20 cellular contexts compared by ENCODE assay signal in the genomic region with DNA sequence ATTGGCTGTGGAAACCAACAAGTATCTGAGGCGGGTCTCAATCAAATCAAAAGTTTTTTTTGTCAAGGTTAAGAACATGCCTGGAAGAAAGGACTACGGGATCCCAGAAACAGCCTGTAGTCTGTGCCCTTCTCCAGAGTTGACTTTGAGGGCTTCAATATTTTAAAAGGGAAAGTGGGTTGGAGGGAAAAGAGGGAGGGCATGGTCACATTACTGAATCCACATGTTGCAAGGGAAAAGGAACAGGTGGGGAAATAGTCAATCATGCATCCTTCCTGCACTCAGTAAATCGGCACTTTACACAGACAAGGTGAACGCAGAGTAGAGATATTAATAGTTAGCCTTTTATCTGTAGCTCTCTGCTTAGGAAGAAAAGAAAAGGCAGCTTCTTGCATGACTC.
A peak's percentile ranks its signal among the peaks of the same experiment; 100 is the strongest.
DNase-seq lines count a peak whose midpoint lies in the region; ATAC-seq, FAIRE-seq and TF ChIP-seq lines count a peak whose summit lies in the region.
"Had no signal": no experiment of that assay in that cellular context is flagged by ENCODE, and none has a peak within 500 bp of the region (broad histone marks: within the 10 kb centered on the region; RNA-seq: fewer than 3 reads in every experiment).

No MANE protein-coding gene starts in this region.

- no peak overlapping the region for H2BK120ac ChIP-seq in H1 (replicated peaks; ENCODE audit: low read depth, low read length)

- H3K36me3 ChIP-seq in GM23338 (ENCODE audit: insufficient read depth) (no peaks in the 10 kb centered on the region), H1 (ENCODE audit: control insufficient read depth in 2 of 4, insufficient read depth in 4 of 4, low read length in 3 of 4) (no peaks in the 10 kb centered on the region), testis (ENCODE audit: low read depth, missing control alignments) (no peaks in the 10 kb centered on the region)

- CTCF ChIA-PET in H1 (lab: Charles Lee; ENCODE audit: partially characterized antibody): interaction anchor here (1.2 kb wide), 1 partner anchor 38 kb away, joined by 3 read pairs; no protein-coding TSS in a partner anchor

- H3K18ac ChIP-seq in H1 (ENCODE audit: extremely low read depth, low read length): no peak overlapping the region

- no peaks in the 10 kb centered on the region; the same call in 1 of the 2 replicates for H4K20me1 ChIP-seq in GM23338 (replicated peaks; ENCODE audit: insufficient read depth)
- H4K20me1 ChIP-seq in H1 (replicated peaks in 1 of 2; ENCODE audit: control insufficient read depth in 1 of 2, insufficient read depth in 2 of 2, low read length in 2 of 2): no peaks in the 10 kb centered on the region

- intact Hi-C loops in testis (cut with DNase I; ENCODE audit: low total_unique reads): no loop called here

- 0 out of 2 replicates have a peak overlapping the region, but pooled peaks have one; percentile 52 for H2BK20ac ChIP-seq in H1 (ENCODE audit: low read length)

- H2AFZ ChIP-seq in GM23338 (peak overlapping the region; percentile 69; the same call in 1 of the 2 replicates), H1 (ENCODE audit: low read length) (no peak overlapping the region)

- H3K79me2 ChIP-seq in GM23338 (replicated peaks; ENCODE audit: insufficient read depth) (no peaks in the 10 kb centered on the region), H1 (ENCODE audit: control insufficient read depth in 1 of 2, insufficient read depth in 2 of 2, low read length in 2 of 2) (no peaks in the 10 kb centered on the region; a peak in 1 of 4 replicates)

- H3K27ac ChIP-seq in GM23338 (ENCODE audit: low read depth) (no peak overlapping the region), H1 (ENCODE audit: low read depth, low read length) (no peak overlapping the region), testis (no peak overlapping the region)
- H3K27ac ChIP-seq: C4-2B, HL-60 had no signal

- TF ChIP-seq RAD21 in H1 (IDR thresholded peaks at IDR 0.05 in 1 of 2, conservative IDR thresholded peaks at IDR 0.05 in 1 of 2; ENCODE audit: low read depth in 2 of 2, low read length in 2 of 2): no peak; a peak in 1 of 4 replicates

- no peak for TF ChIP-seq CTCF in GM23338 (conservative IDR thresholded peaks at IDR 0.05; ENCODE audit: low read depth in 2 of 2)
- TF ChIP-seq CTCF in H1 (IDR thresholded peaks at IDR 0.05; ENCODE audit: control extremely low read depth in 1 of 3, insufficient read depth in 1 of 3, low read depth in 1 of 3, low read length in 3 of 3): no peak
- TF ChIP-seq CTCF in nephron progenitor cell (IDR thresholded peaks at IDR 0.05): no peak
- no peak for TF ChIP-seq CTCF in testis (IDR thresholded peaks at IDR 0.05)

- no peaks in the 10 kb centered on the region for H3K23me2 ChIP-seq in H1 (ENCODE audit: low read depth, low read length)

- H4K5ac ChIP-seq in H1 (ENCODE audit: insufficient read length, low read depth, low read length): no peak overlapping the region

- DNase-seq in NCI-H345 (lab: John Stamatoyannopoulos, UW): peak; percentile 26
- DNase-seq in NCI-H345 treated with DMSO at 0.1 percent for 48 hours (lab: John Stamatoyannopoulos, UW; ENCODE audit: unreplicated experiment): no peak
- no peak for DNase-seq in GM23338 (ENCODE audit: low spot score)
- no peak for DNase-seq in H1 (ENCODE audit: low read depth in 1 of 2, low spot score in 2 of 2)
- DNase-seq in nephron progenitor cell: no peak
- DNase-seq in NCI-H2171 treated with DMSO at 0.1 percent for 48 hours (lab: John Stamatoyannopoulos, UW): no peak
- DNase-seq in testis: no peak
- DNase-seq: Caco-2; CD4-positive, alpha-beta T cell; DND-41; EL; HCEC 1CT; HFFc6 had no signal

- H3K4me3 ChIP-seq in GM23338 (no peak overlapping the region), H1 (ENCODE audit: extremely low read depth in 1 of 4, insufficient read depth in 2 of 4, low read depth in 3 of 4, low read length in 4 of 4) (no peak overlapping the region), testis (no peak overlapping the region)
- H3K4me3 ChIP-seq: GM12878 had no signal

- H3K27me3 Mint-ChIP-seq in GM23338 (ENCODE audit: insufficient read depth, low read depth, poor library complexity): peaks cover under 1% of the 10 kb centered on the region
- peaks cover 7% of the 10 kb centered on the region for H3K27me3 Mint-ChIP-seq in nephron progenitor cell (ENCODE audit: low read depth, poor library complexity)
- H3K27me3 Mint-ChIP-seq: B cell; CD4-positive, alpha-beta T cell had no signal

- H2BK12ac ChIP-seq in H1 (ENCODE audit: low read depth, low read length): no peak overlapping the region

- no peaks in the 10 kb centered on the region for H3F3A ChIP-seq in GM23338 (replicated peaks; ENCODE audit: low read depth)

- H3K27me3 ChIP-seq in GM23338 (ENCODE audit: insufficient read depth): no peaks in the 10 kb centered on the region
- no peaks in the 10 kb centered on the region; a peak in 1 of 7 replicates for H3K27me3 ChIP-seq in H1 (replicated peaks in 1 of 4; ENCODE audit: control insufficient read depth in 3 of 4, extremely low read depth in 1 of 4, insufficient read depth in 3 of 4, low read length in 3 of 4)
- H3K27me3 ChIP-seq in testis: no peaks in the 10 kb centered on the region

- no peak overlapping the region for H3K4me2 ChIP-seq in GM23338
- H3K4me2 ChIP-seq in H1 (ENCODE audit: insufficient read depth in 1 of 2, low read depth in 2 of 2, low read length in 2 of 2): no peak overlapping the region

- FAIRE-seq in H1 (lab: Jason Lieb, UNC): no peak
- FAIRE-seq: D721Med, GM12878, GM19239, H54 had no signal

- H3K4me3 Mint-ChIP-seq in GM23338: no peak overlapping the region
- H3K4me3 Mint-ChIP-seq in nephron progenitor cell: no peak overlapping the region
- H3K4me3 Mint-ChIP-seq: B cell; CD4-positive, alpha-beta T cell; HFFc6 had no signal

- no peaks in the 10 kb centered on the region for H3K9me3 ChIP-seq in H1 (ENCODE audit: insufficient read depth in 2 of 2, low read depth in 1 of 2, low read length in 1 of 2)
- no peaks in the 10 kb centered on the region for H3K9me3 ChIP-seq in testis
- H3K9me3 ChIP-seq: Caco-2 had no signal

- H2BK5ac ChIP-seq in H1 (ENCODE audit: low read depth, low read length): no peak overlapping the region

- no peak overlapping the region for H4K91ac ChIP-seq in H1 (replicated peaks; ENCODE audit: insufficient read length, low read length)

- no peak overlapping the region for H3K56ac ChIP-seq in H1 (replicated peaks; ENCODE audit: insufficient read length, low read depth, low read length)

- no peak overlapping the region for H4K8ac ChIP-seq in H1 (ENCODE audit: extremely low read depth, insufficient read depth, low read length)

- POLR2A ChIA-PET in H1 (lab: Charles Lee; ENCODE audit: partially characterized antibody): interaction anchor here (1.4 kb wide), 1 partner anchor 20 kb away, joined by 4 read pairs; no protein-coding TSS in a partner anchor

- H3K9me3 Mint-ChIP-seq in GM23338: peaks cover 1% of the 10 kb centered on the region; the same call in 2 of the 3 replicates
- H3K9me3 Mint-ChIP-seq in nephron progenitor cell: peaks cover 4% of the 10 kb centered on the region

- WGBS in H1 (ENCODE audit: extremely low coverage in 1 of 2, insufficient coverage in 1 of 2, insufficient read length in 1 of 2, insufficient replicate concordance in 2 of 2, low coverage in 1 of 2, low lambda C conversion rate in 2 of 2, missing lambda C conversion rate in 1 of 2), 2 experiments: 90% methylated on average over 4 of the region's 4 CpGs; no CpG with 5 or more reads in 1 of the 2 experiments
- WGBS in testis, 2 donors: 48 to 52% methylated on average over 4 of the region's 4 CpGs

- H2BK15ac ChIP-seq in H1 (ENCODE audit: low read length): no peak overlapping the region

- H3K27ac Mint-ChIP-seq in GM23338 (no peak overlapping the region), nephron progenitor cell (peak overlapping the region; percentile 80)
- H3K27ac Mint-ChIP-seq: B cell; CD4-positive, alpha-beta T cell; HFFc6 had no signal

- no peak overlapping the region for H3K23ac ChIP-seq in H1 (ENCODE audit: insufficient read length)

- peak overlapping the region; percentile 78; the same call in 1 of the 2 replicates for H2AK5ac ChIP-seq in H1 (ENCODE audit: low read depth, low read length)

- H3K4me1 Mint-ChIP-seq in GM23338 (peaks cover 19% of the 10 kb centered on the region), nephron progenitor cell (peaks cover 98% of the 10 kb centered on the region)
- H3K4me1 Mint-ChIP-seq: B cell had no signal

- no peak for ATAC-seq in GM23338
- ATAC-seq: GM12878 had no signal

- H3K4me1 ChIP-seq in GM23338 (ENCODE audit: insufficient read depth) (no peaks in the 10 kb centered on the region), H1 (replicated peaks in 1 of 4; ENCODE audit: control insufficient read depth in 3 of 4, insufficient read depth in 4 of 4, low read length in 3 of 4) (peaks cover 0 to 8% (median 3%) of the 10 kb centered on the region in 4 experiments; a peak in 2 of 7 replicates), testis (no peaks in the 10 kb centered on the region)
- H3K4me1 ChIP-seq: Caco-2 had no signal

- no peak for TF ChIP-seq POLR2A in H1 (IDR thresholded peaks at IDR 0.05; ENCODE audit: control extremely low read depth in 1 of 2, low read depth in 2 of 2, low read length in 2 of 2)
- no peak for TF ChIP-seq POLR2A in testis (IDR thresholded peaks at IDR 0.05)

- TF ChIP-seq EP300 in H1 (IDR thresholded peaks at IDR 0.05; ENCODE audit: borderline replicate concordance in 1 of 2, low read depth in 2 of 2, low read length in 2 of 2): no peak

- no peak overlapping the region for H3K14ac ChIP-seq in H1 (ENCODE audit: insufficient read length)

- H3K36me3 Mint-ChIP-seq in GM23338 (ENCODE audit: low read depth): no peaks in the 10 kb centered on the region
- H3K36me3 Mint-ChIP-seq in nephron progenitor cell (ENCODE audit: low read depth): no peaks in the 10 kb centered on the region

- no peak overlapping the region for H3K9ac ChIP-seq in H1 (replicated peaks in 1 of 4; ENCODE audit: extremely low read depth in 1 of 4, low read depth in 3 of 4, low read length in 3 of 4)

- H3K4ac ChIP-seq in H1 (replicated peaks; ENCODE audit: insufficient read length, low read depth, low read length): no peak overlapping the region

- H3K9me2 ChIP-seq in GM23338 (ENCODE audit: insufficient read depth): peaks cover 6% of the 10 kb centered on the region; the same call in 1 of the 2 replicates

- H3K79me1 ChIP-seq in H1 (ENCODE audit: low read depth, low read length): no peaks in the 10 kb centered on the region

TF ChIP-seq in GM23338, 12 proteins besides CTCF, POLR2A, EP300 and RAD21 (continues in another document):
- TF ChIP-seq EZH2phosphoT487 (IDR thresholded peaks at IDR 0.05; ENCODE audit: unreplicated experiment): no peak
- no peak for TF ChIP-seq EZH2 (IDR thresholded peaks at IDR 0.05; ENCODE audit: low read depth, unreplicated experiment)
- no peak for TF ChIP-seq CREB1 (CRISPR knock-in tag; IDR thresholded peaks at IDR 0.05; ENCODE audit: low read depth)

TF ChIP-seq in H1, 55 proteins besides CTCF, POLR2A, EP300 and RAD21 (continues in another document):
- TF ChIP-seq JUND (IDR thresholded peaks at IDR 0.05; ENCODE audit: low read length): no peak
- no peak for TF ChIP-seq RBBP5 (IDR thresholded peaks at IDR 0.05; ENCODE audit: borderline replicate concordance, low read depth, low read length)
- TF ChIP-seq HDAC6 (IDR thresholded peaks at IDR 0.05; ENCODE audit: low read depth, low read length): no peak
- TF ChIP-seq CHD1 (IDR thresholded peaks at IDR 0.05; ENCODE audit: low read depth, low read length): no peak
- no peak for TF ChIP-seq TAF7 (optimal IDR thresholded peaks at IDR 0.05; ENCODE audit: borderline replicate concordance, low read depth, low read length)
